ENCODE assay signal across 8 cellular contexts in genomic region chr17:1764274-1764673, GRCh38. TPM values are rescaled to one million over a fixed set of nuclear protein-coding genes. Genes with fewer than 3 reads are reported as not detected.
DNase-seq lines count a peak whose midpoint lies in the region; ATAC-seq, FAIRE-seq and TF ChIP-seq lines count a peak whose summit lies in the region.

No MANE protein-coding gene starts in this region.

- no peaks in the 10 kb centered on the region for H3K9me3 ChIP-seq in MM.1S (replicated peaks; ENCODE audit: insufficient read depth, low read length)
- no peaks in the 10 kb centered on the region for H3K9me3 ChIP-seq in endothelial cell of umbilical vein (replicated peaks; ENCODE audit: control insufficient read depth, insufficient read depth, low read length)
- no peaks in the 10 kb centered on the region for H3K9me3 ChIP-seq in tibial nerve

- H3K9ac ChIP-seq in MM.1S (ENCODE audit: low read length) (peak overlapping the region; percentile 19; the same call in 1 of the 2 replicates), endothelial cell of umbilical vein (replicated peaks; ENCODE audit: extremely low read depth, insufficient read depth, low read length) (no peak overlapping the region)

- DNase-seq in MM.1S: peak; percentile 96
- DNase-seq in activated CD8-positive, alpha-beta memory T cell treated with anti-CD3 and anti-CD28 coated beads for 1 hour (ENCODE audit: extremely low read depth in 1 of 2, low read depth in 1 of 2): peak; percentile 18 to 33
- peak; percentile 89 for DNase-seq in endothelial cell of umbilical vein (ENCODE audit: low read depth, low spot score)
- DNase-seq in omental fat pad (ENCODE audit: low spot score): no peak
- peak; percentile 74 to 82 for DNase-seq in tibial nerve (ENCODE audit: low spot score in 2 of 2)
- DNase-seq in NCI-H226: no peak
- no peak for DNase-seq in G401 (ENCODE audit: low spot score)

- no TSS peak for BruUV-seq in endothelial cell of umbilical vein (replicated peaks; lab: Mats Ljungman, UMichigan)

- intact Hi-C loops in endothelial cell of umbilical vein (cut with micrococcal nuclease): no loop called here

- no peaks in the 10 kb centered on the region for H3K9me1 ChIP-seq in endothelial cell of umbilical vein (replicated peaks; ENCODE audit: control insufficient read depth, extremely low read depth, insufficient read depth, low read length)

- TF ChIP-seq CTCF in MM.1S (IDR thresholded peaks at IDR 0.05; ENCODE audit: low read length) (no peak), endothelial cell of umbilical vein (IDR thresholded peaks at IDR 0.05; ENCODE audit: extremely low read depth in 1 of 2, insufficient read depth in 1 of 2, low read depth in 1 of 2, low read length in 2 of 2) (no peak), omental fat pad (IDR thresholded peaks at IDR 0.05) (no peak), tibial nerve (IDR thresholded peaks at IDR 0.05) (no peak)

- H3K4me2 ChIP-seq in MM.1S (ENCODE audit: low read depth, low read length): peak overlapping the region; percentile 36; the same call in 1 of the 2 replicates
- peak overlapping the region; percentile 21 for H3K4me2 ChIP-seq in endothelial cell of umbilical vein (ENCODE audit: insufficient read depth, low read length)

- no peaks in the 10 kb centered on the region for H3K27me3 ChIP-seq in MM.1S (replicated peaks; ENCODE audit: insufficient read depth, low read length)
- no peaks in the 10 kb centered on the region for H3K27me3 ChIP-seq in endothelial cell of umbilical vein (ENCODE audit: control insufficient read depth in 2 of 2, insufficient read depth in 2 of 2, low read length in 2 of 2)
- peaks cover 0 to 8% of the 10 kb centered on the region in 2 donors for H3K27me3 ChIP-seq in tibial nerve

- no peaks in the 10 kb centered on the region for H4K20me1 ChIP-seq in MM.1S (ENCODE audit: insufficient read depth, low read length)
- H4K20me1 ChIP-seq in endothelial cell of umbilical vein (replicated peaks; ENCODE audit: control insufficient read depth, extremely low read depth, insufficient read depth, low read length): no peaks in the 10 kb centered on the region

- H3K79me2 ChIP-seq in MM.1S (ENCODE audit: low read length) (no peaks in the 10 kb centered on the region), endothelial cell of umbilical vein (ENCODE audit: control insufficient read depth, insufficient read depth, low read length) (no peaks in the 10 kb centered on the region)

- peaks cover 11% of the 10 kb centered on the region for H3F3A ChIP-seq in MM.1S (ENCODE audit: insufficient read depth, low read length)

- no peaks in the 10 kb centered on the region for H3K9me2 ChIP-seq in MM.1S (replicated peaks; ENCODE audit: insufficient read depth, low read length)

- 21 to 22% methylated on average over 11 of the region's 11 CpGs for WGBS in tibial nerve, 2 donors

- POLR2A ChIA-PET in endothelial cell of umbilical vein (lab: Charles Lee): interaction anchor here (0.8 kb wide), 1 partner anchor 47 kb away, joined by 3 read pairs; no protein-coding TSS in a partner anchor

- TF ChIP-seq POLR2A in endothelial cell of umbilical vein (IDR thresholded peaks at IDR 0.05; ENCODE audit: low read depth, low read length): no peak
- TF ChIP-seq POLR2A in tibial nerve (IDR thresholded peaks at IDR 0.05): no peak

- CTCF ChIA-PET in endothelial cell of umbilical vein (lab: Charles Lee): interaction anchor here (1.0 to 2.4 kb wide), 6 partner anchors 10 to 45 kb away, joined by 3 to 9 read pairs (median 6); no protein-coding TSS in a partner anchor

- H2AFZ ChIP-seq in MM.1S (ENCODE audit: low read length): peak overlapping the region; percentile 46
- peak overlapping the region; percentile 91 for H2AFZ ChIP-seq in endothelial cell of umbilical vein (ENCODE audit: low read depth, low read length)

- peak; percentile 12 to 92 for TF ChIP-seq EP300 in tibial nerve (IDR thresholded peaks at IDR 0.05)

- in situ Hi-C loops in G401 (cut with HindIII; ENCODE audit: low sequenced_read_pairs): loop anchor here (5.0 kb wide), 1 partner anchor 47 kb away; no protein-coding TSS in a partner anchor

- peaks cover 15% of the 10 kb centered on the region for H3K4me1 ChIP-seq in MM.1S (ENCODE audit: low read length)
- H3K4me1 ChIP-seq in endothelial cell of umbilical vein (ENCODE audit: control insufficient read depth, extremely low read depth, insufficient read depth, low read length): peaks cover 4% of the 10 kb centered on the region
- peaks cover 0 to 69% (median 19%) of the 10 kb centered on the region in 4 donors for H3K4me1 ChIP-seq in tibial nerve

- H3K36me3 ChIP-seq in MM.1S (replicated peaks; ENCODE audit: insufficient read depth, low read length) (no peaks in the 10 kb centered on the region), endothelial cell of umbilical vein (ENCODE audit: control insufficient read depth in 2 of 2, extremely low read depth in 1 of 2, insufficient read depth in 2 of 2, low read length in 2 of 2) (no peaks in the 10 kb centered on the region), tibial nerve (peaks cover 0 to 14% (median 0%) of the 10 kb centered on the region in 3 donors)

- FAIRE-seq in endothelial cell of umbilical vein (lab: Jason Lieb, UNC): peak; percentile 88

- ATAC-seq in omental fat pad (ENCODE audit: low FRiP score): peak; percentile 39
- no peak for ATAC-seq in HG02642 (IDR thresholded peaks at IDR 0.05; ENCODE audit: poor library complexity, unreplicated experiment)

- H3K4me3 ChIP-seq in MM.1S (ENCODE audit: low read length) (no peak overlapping the region), endothelial cell of umbilical vein (replicated peaks in 1 of 3; ENCODE audit: insufficient read depth in 1 of 3, low read depth in 1 of 3, low read length in 3 of 3) (no peak overlapping the region), tibial nerve (peak overlapping the region in 1 of 4 donors; percentile 66)

- dilution Hi-C loops in endothelial cell of umbilical vein (cut with MboI; ENCODE audit: extremely low pct_ligation_motif_present, low sequenced_read_pairs): no loop called here

- H3K27ac ChIP-seq in MM.1S (ENCODE audit: low read length): peak overlapping the region; percentile 60
- no peak overlapping the region for H3K27ac ChIP-seq in endothelial cell of umbilical vein (ENCODE audit: insufficient read depth, low read depth, low read length)
- peak overlapping the region; percentile 80 to 90 (median 84) for H3K27ac ChIP-seq in tibial nerve

TF ChIP-seq in endothelial cell of umbilical vein, 7 proteins besides CTCF, POLR2A, EP300 and RAD21 (continues in another document):
- no peak for TF ChIP-seq MYC (IDR thresholded peaks at IDR 0.05; ENCODE audit: low read depth, low read length)

RNA-seq across cellular contexts. Expression of gene SERPINF1, which starts 2.4 kb away (rescaled TPM):
- total RNA-seq in endothelial cell of umbilical vein (not detected in 2 replicates), omental fat pad (1,000 to 10,000 TPM in 3 of 4 donors, 100 to 1,000 TPM in 1; 868 to 2,171 (median 1,171) TPM), tibial nerve (1,000 to 10,000 TPM in 1 of 4 donors, 100 to 1,000 TPM in 3; 720 to 2,221 (median 908) TPM)
- polyA plus RNA-seq in endothelial cell of umbilical vein: not detected in 2 replicates
- polyA plus RNA-seq in endothelial cell of umbilical vein (2011; cell fraction: cytosol; rRNA removed): not detected in 2 replicates
- polyA plus RNA-seq in endothelial cell of umbilical vein (2011; cell fraction: nucleus; rRNA removed): not detected in 2 replicates
- 0.85 and 0.87 TPM in 2 replicates for polyA plus RNA-seq in endothelial cell of umbilical vein (2012)
- 1.6 and 3.4 TPM in 2 replicates for polyA minus RNA-seq in endothelial cell of umbilical vein
- not detected for polyA minus RNA-seq in endothelial cell of umbilical vein (2011; cell fraction: cytosol; rRNA and poly(A)+ RNA removed)
- not detected in 2 replicates for polyA minus RNA-seq in endothelial cell of umbilical vein (2011; cell fraction: nucleus; rRNA and poly(A)+ RNA removed)
- 465 and 509 TPM in 2 replicates for total RNA-seq in G401 (2014; rRNA removed; shearing (Covaris generic))

RNA-seq across cellular contexts. Expression of gene SERPINF2, which starts 21.6 kb away (rescaled TPM):
- total RNA-seq in endothelial cell of umbilical vein (0.30 TPM in 1 of 2 replicates, not detected in the other), omental fat pad (10 to 100 TPM in 2 of 4 donors, 1 to 10 TPM in 2; 6.0 to 28.8 (median 9.1) TPM), tibial nerve (10 to 100 TPM in 2 of 4 donors, 1 to 10 TPM in 2; 6.1 to 21.3 (median 11.4) TPM)
- 0.03 and 0.14 TPM in 2 replicates for polyA plus RNA-seq in endothelial cell of umbilical vein
- polyA plus RNA-seq in endothelial cell of umbilical vein (2011; cell fraction: cytosol; rRNA removed): 0.06 and 0.09 TPM in 2 replicates
- polyA plus RNA-seq in endothelial cell of umbilical vein (2011; cell fraction: nucleus; rRNA removed): 0.11 and 0.21 TPM in 2 replicates
- polyA plus RNA-seq in endothelial cell of umbilical vein (2012): 0.12 TPM in 1 of 2 replicates, not detected in the other
- 0.15 TPM in 1 of 2 replicates, not detected in the other for polyA minus RNA-seq in endothelial cell of umbilical vein
- 1.5 TPM for polyA minus RNA-seq in endothelial cell of umbilical vein (2011; cell fraction: cytosol; rRNA and poly(A)+ RNA removed)
- not detected in 2 replicates for polyA minus RNA-seq in endothelial cell of umbilical vein (2011; cell fraction: nucleus; rRNA and poly(A)+ RNA removed)
- total RNA-seq in G401 (2014; rRNA removed; shearing (Covaris generic)): 2.4 and 3.0 TPM in 2 replicates

RNA-seq across cellular contexts. Expression of gene WDR81, which starts 39.8 kb away (rescaled TPM):
- total RNA-seq in endothelial cell of umbilical vein (16.5 and 17.3 TPM in 2 replicates), omental fat pad (10 to 100 TPM; 39.2 to 71.1 (median 49.8) TPM), tibial nerve (100 to 1,000 TPM in 2 of 4 donors, 10 to 100 TPM in 2; 54.4 to 111 (median 92.0) TPM)
- polyA plus RNA-seq in endothelial cell of umbilical vein: 10.4 and 12.1 TPM in 2 replicates
- polyA plus RNA-seq in endothelial cell of umbilical vein (2011; cell fraction: cytosol; rRNA removed): 5.0 and 7.6 TPM in 2 replicates
- 18.5 and 22.3 TPM in 2 replicates for polyA plus RNA-seq in endothelial cell of umbilical vein (2011; cell fraction: nucleus; rRNA removed)
- polyA plus RNA-seq in endothelial cell of umbilical vein (2012): 10.1 and 11.7 TPM in 2 replicates
- polyA minus RNA-seq in endothelial cell of umbilical vein: 10.2 and 10.9 TPM in 2 replicates
- 12.5 TPM for polyA minus RNA-seq in endothelial cell of umbilical vein (2011; cell fraction: cytosol; rRNA and poly(A)+ RNA removed)
- 9.7 and 18.8 TPM in 2 replicates for polyA minus RNA-seq in endothelial cell of umbilical vein (2011; cell fraction: nucleus; rRNA and poly(A)+ RNA removed)
- total RNA-seq in G401 (2014; rRNA removed; shearing (Covaris generic)): 25.0 and 29.9 TPM in 2 replicates

RNA-seq across cellular contexts. Expression of gene TLCD2, which starts 54.1 kb away (rescaled TPM):
- 1.7 and 2.1 TPM in 2 replicates for total RNA-seq in endothelial cell of umbilical vein
- polyA plus RNA-seq in endothelial cell of umbilical vein: 0.72 TPM in 2 replicates
- polyA plus RNA-seq in endothelial cell of umbilical vein (2011; cell fraction: cytosol; rRNA removed): 0.75 and 0.83 TPM in 2 replicates
- polyA plus RNA-seq in endothelial cell of umbilical vein (2011; cell fraction: nucleus; rRNA removed): 0.70 and 0.83 TPM in 2 replicates
- polyA plus RNA-seq in endothelial cell of umbilical vein (2012): 1.6 and 2.4 TPM in 2 replicates
- polyA minus RNA-seq in endothelial cell of umbilical vein: 0.98 and 1.0 TPM in 2 replicates
- 1.6 TPM for polyA minus RNA-seq in endothelial cell of umbilical vein (2011; cell fraction: cytosol; rRNA and poly(A)+ RNA removed)
- polyA minus RNA-seq in endothelial cell of umbilical vein (2011; cell fraction: nucleus; rRNA and poly(A)+ RNA removed): 0.24 and 0.38 TPM in 2 replicates
- total RNA-seq in omental fat pad: 10 to 100 TPM in 3 of 4 donors, 1 to 10 TPM in 1; 7.1 to 16.5 (median 11.4) TPM
- 10 to 100 TPM in 3 of 4 donors, 1 to 10 TPM in 1; 7.5 to 11.8 (median 11.1) TPM for total RNA-seq in tibial nerve
- total RNA-seq in G401 (2014; rRNA removed; shearing (Covaris generic)): 1.2 TPM in 2 replicates

Comparison
In these comparisons a context has a peak if more than half of its experiments do, and no peak if none do; other contexts are left out.
1. DNase-seq: peak in MM.1S (single experiment), activated CD8-positive, alpha-beta memory T cell treated with anti-CD3 and anti-CD28 coated beads for 1 hour (2 of 2), endothelial cell of umbilical vein (single experiment) and tibial nerve (2 of 2); none in omental fat pad (single experiment), NCI-H226 (single experiment) and G401 (single experiment).
2. RNA of gene SERPINF1, which starts 2.4 kb away (total RNA-seq): 868 to 2,171 TPM in omental fat pad, 720 to 2,221 TPM in tibial nerve and 465 to 509 TPM in G401; not detected in endothelial cell of umbilical vein; every median in the first group is over 100 times any median in the second.